Comparison of ENCODE assay signal across 13 cellular contexts in genomic region chr9:93083592-93084470, GRCh38. TPM values are rescaled to one million over a fixed set of nuclear protein-coding genes. Genes with fewer than 3 reads are reported as not detected.
DNase-seq lines count a peak whose midpoint lies in the region; ATAC-seq, FAIRE-seq and TF ChIP-seq lines count a peak whose summit lies in the region.
"Had no signal": no experiment of that assay in that cellular context is flagged by ENCODE, and none has a peak within 500 bp of the region (broad histone marks: within the 10 kb centered on the region; RNA-seq: fewer than 3 reads in every experiment).

No MANE protein-coding gene starts in this region.

- BruUV-seq in mammary epithelial cell (replicated peaks; lab: Mats Ljungman, UMichigan): no TSS peak

- H3K9ac ChIP-seq in colonic mucosa (ENCODE audit: low read depth in 2 of 2, low read length in 2 of 2): no peak overlapping the region
- no peak overlapping the region for H3K9ac ChIP-seq in mammary epithelial cell (ENCODE audit: insufficient read depth, low read length)

- 79% methylated on average over 8 of the region's 8 CpGs for WGBS in mammary epithelial cell (ENCODE audit: low coverage, missing lambda C conversion rate)

- CTCF ChIA-PET in mammary epithelial cell (lab: Charles Lee; ENCODE audit: low non-redundant PET): no interaction called here

- dilution Hi-C loops in mammary epithelial cell (cut with HindIII; ENCODE audit: low sequenced_read_pairs): no loop called here

- H3K4me2 ChIP-seq in mammary epithelial cell (ENCODE audit: insufficient read depth, low read depth, low read length): no peak overlapping the region

- DNase-seq in D721Med (ENCODE audit: insufficient read length, low spot score): peak; percentile 4
- peak; percentile 32 to 42 for DNase-seq in activated CD4-positive, alpha-beta T cell treated with anti-CD3 and anti-CD28 coated beads for 4 hours
- peak; percentile 16 for DNase-seq in colonic mucosa
- DNase-seq in posterior vena cava (ENCODE audit: low spot score): peak; percentile 35
- no peak for DNase-seq in HCEC 1CT
- no peak for DNase-seq in mammary epithelial cell
- no peak for DNase-seq in NCI-H69 (lab: John Stamatoyannopoulos, UW)
- DNase-seq: amniotic stem cell, DMS79, MM.1S, NCI-H526 treated with DMSO at 0.1 percent for 48 hours had no signal

- H3K4me1 ChIP-seq in colonic mucosa (no peaks in the 10 kb centered on the region), mammary epithelial cell (ENCODE audit: insufficient read depth, low read length) (no peaks in the 10 kb centered on the region)

- H3K27me3 ChIP-seq in colonic mucosa (no peaks in the 10 kb centered on the region), mammary epithelial cell (ENCODE audit: insufficient read depth, low read length) (no peaks in the 10 kb centered on the region)

- TF ChIP-seq CTCF in D721Med (IDR thresholded peaks at IDR 0.05; ENCODE audit: insufficient read depth, missing control alignments) (no peak), colonic mucosa (IDR thresholded peaks at IDR 0.05) (no peak), mammary epithelial cell (conservative IDR thresholded peaks at IDR 0.05 in 1 of 2, IDR thresholded peaks at IDR 0.05 in 1 of 2; ENCODE audit: extremely low read depth in 1 of 2, insufficient read depth in 1 of 2, low read depth in 1 of 2, low read length in 2 of 2) (no peak)

- H3K9me3 ChIP-seq in colonic mucosa (no peaks in the 10 kb centered on the region), mammary epithelial cell (replicated peaks; ENCODE audit: insufficient read depth, low read length) (peaks cover 5% of the 10 kb centered on the region)

- H2AFZ ChIP-seq in mammary epithelial cell (ENCODE audit: low read depth, low read length): no peak overlapping the region

- no peak for ATAC-seq in HG02588 (IDR thresholded peaks at IDR 0.05; ENCODE audit: unreplicated experiment)

- H3K36me3 ChIP-seq in colonic mucosa: no peaks in the 10 kb centered on the region
- H3K36me3 ChIP-seq in mammary epithelial cell (ENCODE audit: insufficient read depth, low read length): no peaks in the 10 kb centered on the region

- no peak for FAIRE-seq in D721Med (lab: Jason Lieb, UNC)

- in situ Hi-C loops in mammary epithelial cell (cut with MboI; ENCODE audit: low sequenced_read_pairs in 2 of 2): no loop called here

- H4K20me1 ChIP-seq in mammary epithelial cell (ENCODE audit: insufficient read depth, low read length): no peaks in the 10 kb centered on the region

- H3K4me3 ChIP-seq in colonic mucosa (no peak overlapping the region), mammary epithelial cell (replicated peaks in 1 of 3; ENCODE audit: insufficient read depth in 1 of 3, low read depth in 2 of 3, low read length in 3 of 3) (no peak overlapping the region)

- no peak overlapping the region for H3K27ac ChIP-seq in colonic mucosa
- H3K27ac ChIP-seq in mammary epithelial cell (ENCODE audit: insufficient read depth, low read depth, low read length): no peak overlapping the region

- H3K79me2 ChIP-seq in mammary epithelial cell (ENCODE audit: insufficient read depth, low read length): no peaks in the 10 kb centered on the region

- intact Hi-C loops in colonic mucosa (cut with DNase I): no loop called here
- intact Hi-C loops in posterior vena cava (cut with DNase I): no loop called here
- intact Hi-C loops in mammary epithelial cell (cut with micrococcal nuclease): no loop called here

RNA-seq across cellular contexts. Expression of gene CARD19, which starts 12.2 kb away (rescaled TPM):
- total RNA-seq in colonic mucosa (10 to 100 TPM; 48.6 to 56.3 TPM), posterior vena cava (10 to 100 TPM; 40.8 to 43.0 TPM), mammary epithelial cell (10 to 100 TPM; 56.1 to 68.8 TPM)
- polyA plus RNA-seq in mammary epithelial cell: 77.6 TPM
- polyA minus RNA-seq in mammary epithelial cell: 10.8 TPM

RNA-seq across cellular contexts. Expression of gene SUSD3, which starts 25.3 kb away (rescaled TPM):
- total RNA-seq in colonic mucosa (1 to 10 TPM; 1.6 to 2.2 TPM), posterior vena cava (1 to 10 TPM; 1.4 to 5.2 TPM), mammary epithelial cell (1 to 10 TPM in 1 of 2 donors, not detected in 1; 1.8 TPM)
- polyA plus RNA-seq in mammary epithelial cell: 0.11 TPM
- not detected for polyA minus RNA-seq in mammary epithelial cell
- polyA plus RNA-seq: neural cell had no signal

RNA-seq across cellular contexts. Expression of gene NINJ1, which starts 50.2 kb away (rescaled TPM):
- total RNA-seq in colonic mucosa (10 to 100 TPM; 24.5 to 29.4 TPM), posterior vena cava (10 to 100 TPM; 30.6 to 39.5 TPM), mammary epithelial cell (10 to 100 TPM; 50.2 to 92.2 TPM)
- polyA plus RNA-seq in mammary epithelial cell: 48.5 TPM
- 69.2 TPM for polyA minus RNA-seq in mammary epithelial cell

Comparison
In these comparisons a context has a peak if more than half of its experiments do, and no peak if none do; other contexts are left out.
1. DNase-seq: peak in D721Med (single experiment), activated CD4-positive, alpha-beta T cell treated with anti-CD3 and anti-CD28 coated beads for 4 hours (2 of 2), colonic mucosa (single experiment) and posterior vena cava (single experiment); none in HCEC 1CT (single experiment), mammary epithelial cell (single experiment) and NCI-H69 (single experiment).